ENCODE assay signal across 1 cellular context in the genomic region with DNA sequence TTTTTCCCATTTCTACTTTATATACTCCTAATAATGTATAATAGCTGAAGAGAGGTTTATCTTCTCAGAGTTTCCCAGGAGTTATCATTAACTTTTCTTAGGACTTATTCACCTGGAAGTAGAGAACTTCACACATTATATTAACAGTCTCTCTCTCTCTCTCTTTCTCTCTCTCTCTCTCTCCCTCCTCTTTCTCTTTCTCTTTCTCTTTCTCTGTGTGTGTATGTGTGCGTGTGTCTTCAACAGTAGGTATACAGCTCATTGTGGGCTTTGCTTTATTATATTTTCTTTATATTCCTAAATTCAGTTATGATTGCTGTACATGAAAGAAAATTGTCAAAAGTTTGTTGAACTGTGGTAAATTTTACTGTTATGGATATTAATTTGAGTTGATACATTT.
TF ChIP-seq lines count a peak whose summit lies in the region.

No MANE protein-coding gene starts in this region.

TF ChIP-seq in HepG2, 621 proteins besides CTCF, POLR2A, EP300 and RAD21 (continued from another document):
- TF ChIP-seq, protein P1, sequence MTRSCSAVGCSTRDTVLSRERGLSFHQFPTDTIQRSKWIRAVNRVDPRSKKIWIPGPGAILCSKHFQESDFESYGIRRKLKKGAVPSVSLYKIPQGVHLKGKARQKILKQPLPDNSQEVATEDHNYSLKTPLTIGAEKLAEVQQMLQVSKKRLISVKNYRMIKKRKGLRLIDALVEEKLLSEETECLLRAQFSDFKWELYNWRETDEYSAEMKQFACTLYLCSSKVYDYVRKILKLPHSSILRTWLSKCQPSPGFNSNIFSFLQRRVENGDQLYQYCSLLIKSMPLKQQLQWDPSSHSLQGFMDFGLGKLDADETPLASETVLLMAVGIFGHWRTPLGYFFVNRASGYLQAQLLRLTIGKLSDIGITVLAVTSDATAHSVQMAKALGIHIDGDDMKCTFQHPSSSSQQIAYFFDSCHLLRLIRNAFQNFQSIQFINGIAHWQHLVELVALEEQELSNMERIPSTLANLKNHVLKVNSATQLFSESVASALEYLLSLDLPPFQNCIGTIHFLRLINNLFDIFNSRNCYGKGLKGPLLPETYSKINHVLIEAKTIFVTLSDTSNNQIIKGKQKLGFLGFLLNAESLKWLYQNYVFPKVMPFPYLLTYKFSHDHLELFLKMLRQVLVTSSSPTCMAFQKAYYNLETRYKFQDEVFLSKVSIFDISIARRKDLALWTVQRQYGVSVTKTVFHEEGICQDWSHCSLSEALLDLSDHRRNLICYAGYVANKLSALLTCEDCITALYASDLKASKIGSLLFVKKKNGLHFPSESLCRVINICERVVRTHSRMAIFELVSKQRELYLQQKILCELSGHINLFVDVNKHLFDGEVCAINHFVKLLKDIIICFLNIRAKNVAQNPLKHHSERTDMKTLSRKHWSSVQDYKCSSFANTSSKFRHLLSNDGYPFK (CRISPR knock-in tag; IDR thresholded peaks at IDR 0.05; ENCODE audit: borderline replicate concordance): no peak
- TF ChIP-seq FOXP1 (IDR thresholded peaks at IDR 0.05) (no peak), FOXP1 (CRISPR knock-in tag; IDR thresholded peaks at IDR 0.05) (no peak), HNF4A (CRISPR knock-in tag; IDR thresholded peaks at IDR 0.05) (no peak)
TF ChIP-seq in HepG2: peak in this region for 0.
